16 cellular contexts compared by ENCODE assay signal in genomic region chr3:15638193-15638890, GRCh38. TPM values are rescaled to one million over a fixed set of nuclear protein-coding genes. Genes with fewer than 3 reads are reported as not detected.
A peak's percentile ranks its signal among the peaks of the same experiment; 100 is the strongest.
DNase-seq lines count a peak whose midpoint lies in the region; ATAC-seq and TF ChIP-seq lines count a peak whose summit lies in the region.
"Had no signal": no experiment of that assay in that cellular context is flagged by ENCODE, and none has a peak within 500 bp of the region (broad histone marks: within the 10 kb centered on the region; RNA-seq: fewer than 3 reads in every experiment).

No MANE protein-coding gene starts in this region.

- WGBS in transverse colon (ENCODE audit: low coverage in 1 of 2), 2 donors = 72% methylated on average over 6 of the region's 6 CpGs; no CpG with 5 or more reads in 1 of the 2 donors
- WGBS in heart left ventricle, 4 donors = 90 to 93% (median 91%) methylated on average over 6 of the region's 6 CpGs

- intact Hi-C loops in activated CD8-positive, alpha-beta T cell treated with anti-CD3 and anti-CD28 coated beads for 36 hours (cut with micrococcal nuclease) = loop anchor here (5.0 kb wide), 1 partner anchor 159 kb away; the partner anchor contains the start of gene ANKRD28
- intact Hi-C loops in transverse colon (cut with DNase I; ENCODE audit: low total_unique reads) (no loop called here), heart left ventricle (cut with DNase I) (loop anchor here in 5 of 10 donors (10.0 kb wide), 2 partner anchors 536 to 606 kb away; partner anchors contain the start of gene GALNT15 (in 1 of the 5))

- TF ChIP-seq POLR2A in transverse colon (IDR thresholded peaks at IDR 0.05) (no peak), heart left ventricle (IDR thresholded peaks at IDR 0.05) (no peak)

- H3K4me1 Mint-ChIP-seq in activated CD8-positive, alpha-beta T cell treated with anti-CD3 and anti-CD28 coated beads for 36 hours (ENCODE audit: low read depth) = peaks cover 54% of the 10 kb centered on the region
- H3K4me1 Mint-ChIP-seq in activated CD8-positive, alpha-beta T cell treated with anti-CD3 and anti-CD28 coated beads, Interleukin-2, amount 10 ng/mL, durations not matched to agents 7 days and 5 days (ENCODE audit: low read depth) = peaks cover 37% of the 10 kb centered on the region
- peaks cover 38% of the 10 kb centered on the region for H3K4me1 Mint-ChIP-seq in mesothelial cell of epicardium

- peak; percentile 68 for TF ChIP-seq EP300 in transverse colon (IDR thresholded peaks at IDR 0.05; ENCODE audit: low read depth)

- H3K9me3 ChIP-seq in adipocyte (ENCODE audit: control insufficient read depth, low read length) = no peaks in the 10 kb centered on the region
- no peaks in the 10 kb centered on the region for H3K9me3 ChIP-seq in transverse colon
- H3K9me3 ChIP-seq in heart left ventricle = no peaks in the 10 kb centered on the region
- H3K9me3 ChIP-seq: mucosa of descending colon had no signal

- H3K4me1 ChIP-seq in adipocyte (ENCODE audit: control insufficient read depth, insufficient read depth, low read length) = peaks cover 35% of the 10 kb centered on the region
- H3K4me1 ChIP-seq in transverse colon = peaks cover 15 to 30% (median 19%) of the 10 kb centered on the region in 4 donors
- H3K4me1 ChIP-seq in heart left ventricle = peaks cover 0 to 45% (median 20%) of the 10 kb centered on the region in 12 donors

- no peak overlapping the region for H3K4me3 Mint-ChIP-seq in activated CD8-positive, alpha-beta T cell treated with anti-CD3 and anti-CD28 coated beads for 36 hours
- no peak overlapping the region for H3K4me3 Mint-ChIP-seq in activated CD8-positive, alpha-beta T cell treated with anti-CD3 and anti-CD28 coated beads, Interleukin-2, amount 10 ng/mL, durations not matched to agents 7 days and 5 days
- H3K4me3 Mint-ChIP-seq in mesothelial cell of epicardium = no peak overlapping the region
- H3K4me3 Mint-ChIP-seq: activated T-cell treated with anti-CD3 and anti-CD28 coated beads, Interleukin-2, amount 50 U/mL, for 4 hours had no signal

- CTCF ChIA-PET in activated CD8-positive, alpha-beta T cell treated with anti-CD3 and anti-CD28 coated beads for 36 hours (lab: Charles Lee) = interaction anchor here (1.2 to 1.3 kb wide), 2 partner anchors 34 to 174 kb away, joined by 3 read pairs; no protein-coding TSS in a partner anchor
- CTCF ChIA-PET in activated CD8-positive, alpha-beta T cell treated with anti-CD3 and anti-CD28 coated beads, Interleukin-2, amount 10 ng/mL, durations not matched to agents 7 days and 5 days (lab: Charles Lee) = interaction anchor here (1.0 to 12.9 kb wide), 3 partner anchors 37 to 171 kb away, joined by 3 to 207 read pairs (median 5); no protein-coding TSS in a partner anchor

- no peak for ATAC-seq in activated CD8-positive, alpha-beta T cell treated with anti-CD3 and anti-CD28 coated beads for 36 hours
- ATAC-seq in activated CD8-positive, alpha-beta T cell treated with anti-CD3 and anti-CD28 coated beads, Interleukin-2, amount 10 ng/mL, durations not matched to agents 7 days and 5 days = no peak
- ATAC-seq in heart left ventricle = no peak
- no peak for ATAC-seq in HG03378 (IDR thresholded peaks at IDR 0.05; ENCODE audit: unreplicated experiment)
- ATAC-seq: HCT116, mucosa of descending colon, Right ventricle myocardium inferior had no signal

- H3K4me3 ChIP-seq in adipocyte (ENCODE audit: low read length) (no peak overlapping the region), transverse colon (no peak overlapping the region), heart left ventricle (no peak overlapping the region)
- H3K4me3 ChIP-seq: cardiac muscle cell, mucosa of descending colon had no signal

- H3K36me3 Mint-ChIP-seq in activated CD8-positive, alpha-beta T cell treated with anti-CD3 and anti-CD28 coated beads for 36 hours (ENCODE audit: low read depth) = peaks cover 6% of the 10 kb centered on the region
- peaks cover 1% of the 10 kb centered on the region for H3K36me3 Mint-ChIP-seq in activated CD8-positive, alpha-beta T cell treated with anti-CD3 and anti-CD28 coated beads, Interleukin-2, amount 10 ng/mL, durations not matched to agents 7 days and 5 days (ENCODE audit: low read depth)
- H3K36me3 Mint-ChIP-seq in mesothelial cell of epicardium = peaks cover 2% of the 10 kb centered on the region

- no peak for TF ChIP-seq CTCF in activated CD8-positive, alpha-beta T cell treated with anti-CD3 and anti-CD28 coated beads for 36 hours (IDR thresholded peaks at IDR 0.05)
- TF ChIP-seq CTCF in mesothelial cell of epicardium (IDR thresholded peaks at IDR 0.05; ENCODE audit: unreplicated experiment) = no peak
- no peak for TF ChIP-seq CTCF in transverse colon (IDR thresholded peaks at IDR 0.05)
- no peak for TF ChIP-seq CTCF in heart left ventricle (IDR thresholded peaks at IDR 0.05)

- no peaks in the 10 kb centered on the region for H3K9me3 Mint-ChIP-seq in activated CD8-positive, alpha-beta T cell treated with anti-CD3 and anti-CD28 coated beads for 36 hours
- H3K9me3 Mint-ChIP-seq in activated CD8-positive, alpha-beta T cell treated with anti-CD3 and anti-CD28 coated beads, Interleukin-2, amount 10 ng/mL, durations not matched to agents 7 days and 5 days (ENCODE audit: insufficient read depth) = no peaks in the 10 kb centered on the region
- H3K9me3 Mint-ChIP-seq in mesothelial cell of epicardium = no peaks in the 10 kb centered on the region
- H3K9me3 Mint-ChIP-seq: activated T-cell treated with anti-CD3 and anti-CD28 coated beads, Interleukin-2, amount 50 U/mL, for 4 hours had no signal

- POLR2A ChIA-PET in activated CD8-positive, alpha-beta T cell treated with anti-CD3 and anti-CD28 coated beads for 36 hours (lab: Charles Lee) = no interaction called here
- POLR2A ChIA-PET in activated CD8-positive, alpha-beta T cell treated with anti-CD3 and anti-CD28 coated beads, Interleukin-2, amount 10 ng/mL, durations not matched to agents 7 days and 5 days (lab: Charles Lee) = no interaction called here

- H3K27ac ChIP-seq in transverse colon = peak overlapping the region; percentile 73 to 84 (median 78)
- H3K27ac ChIP-seq in heart left ventricle = peak overlapping the region in 1 of 12 donors; percentile 85
- H3K27ac ChIP-seq: cardiac muscle cell had no signal

- H3K36me3 ChIP-seq in adipocyte (ENCODE audit: control insufficient read depth, insufficient read depth, low read length, severe bottlenecking) = peaks cover 9% of the 10 kb centered on the region
- no peaks in the 10 kb centered on the region for H3K36me3 ChIP-seq in transverse colon
- peaks cover 0 to 11% (median 0%) of the 10 kb centered on the region in 9 donors for H3K36me3 ChIP-seq in heart left ventricle
- H3K36me3 ChIP-seq: cardiac muscle cell had no signal

- peak; percentile 39 for DNase-seq in activated CD8-positive, alpha-beta T cell treated with anti-CD3 and anti-CD28 coated beads for 36 hours
- DNase-seq in activated CD8-positive, alpha-beta T cell treated with anti-CD3 and anti-CD28 coated beads, Interleukin-2, amount 10 ng/mL, durations not matched to agents 7 days and 5 days = no peak
- DNase-seq in adipocyte (ENCODE audit: low read depth) (peak; percentile 36), mesothelial cell of epicardium (ENCODE audit: low spot score in 2 of 2, unreplicated experiment in 2 of 2) (no peak), transverse colon (peak; percentile 42), heart left ventricle (no peak), islet precursor cell (no peak)
- DNase-seq: activated T-cell treated with anti-CD3 and anti-CD28 coated beads, Interleukin-2, amount 50 U/mL, for 4 hours; DMS153; erythroblast; mucosa of descending colon; NCI-H526 had no signal

- no peak overlapping the region for H3K9ac ChIP-seq in adipocyte (ENCODE audit: low read length)

- H3K27me3 Mint-ChIP-seq in activated CD8-positive, alpha-beta T cell treated with anti-CD3 and anti-CD28 coated beads for 36 hours = no peaks in the 10 kb centered on the region
- no peaks in the 10 kb centered on the region for H3K27me3 Mint-ChIP-seq in activated CD8-positive, alpha-beta T cell treated with anti-CD3 and anti-CD28 coated beads, Interleukin-2, amount 10 ng/mL, durations not matched to agents 7 days and 5 days (ENCODE audit: low read depth)
- no peaks in the 10 kb centered on the region for H3K27me3 Mint-ChIP-seq in mesothelial cell of epicardium (ENCODE audit: low read depth)

- H3K27me3 ChIP-seq in adipocyte (replicated peaks; ENCODE audit: control insufficient read depth, insufficient read depth, low read length) = no peaks in the 10 kb centered on the region
- H3K27me3 ChIP-seq in transverse colon = no peaks in the 10 kb centered on the region
- H3K27me3 ChIP-seq in heart left ventricle = no peaks in the 10 kb centered on the region
- H3K27me3 ChIP-seq: cardiac muscle cell had no signal

- H3K27ac Mint-ChIP-seq in activated CD8-positive, alpha-beta T cell treated with anti-CD3 and anti-CD28 coated beads for 36 hours = peak overlapping the region; percentile 72
- no peak overlapping the region for H3K27ac Mint-ChIP-seq in activated CD8-positive, alpha-beta T cell treated with anti-CD3 and anti-CD28 coated beads, Interleukin-2, amount 10 ng/mL, durations not matched to agents 7 days and 5 days
- H3K27ac Mint-ChIP-seq in mesothelial cell of epicardium = peak overlapping the region; percentile 7

- in situ Hi-C loops in transverse colon (cut with MboI; ENCODE audit: low pct_ligation_motif_present in 1 of 4, low pct_unique_long_range_greater_than_20kb in 1 of 4, low sequenced_read_pairs in 3 of 4) = loop anchor here in 3 of 4 donors (10.0 to 25.0 kb wide), 3 partner anchors 166 to 624 kb away; partner anchors contain the start of genes DPH3 (in 1 of the 3) and OXNAD1 (in 1 of the 3)

RNA-seq across cellular contexts. Expression of gene BTD, which starts 36.8 kb away (rescaled TPM):
- 1 to 10 TPM; 3.8 to 4.0 TPM for total RNA-seq in activated CD8-positive, alpha-beta T cell treated with anti-CD3 and anti-CD28 coated beads for 36 hours
- 1 to 10 TPM; 7.1 to 7.5 TPM for total RNA-seq in activated CD8-positive, alpha-beta T cell treated with anti-CD3 and anti-CD28 coated beads, Interleukin-2, amount 10 ng/mL, durations not matched to agents 7 days and 5 days
- total RNA-seq in mesothelial cell of epicardium (10.7 to 12.5 TPM (median 12.3 TPM) in 3 replicates), transverse colon (10 to 100 TPM; 21.3 to 49.6 (median 36.3) TPM), heart left ventricle (10 to 100 TPM in 7 of 9 donors, 1 to 10 TPM in 2; 8.3 to 16.4 (median 13.4) TPM)
- 1 to 10 TPM; 4.2 to 8.6 TPM for polyA plus RNA-seq in heart left ventricle

RNA-seq across cellular contexts. Expression of gene HACL1, which starts 37.0 kb away (rescaled TPM):
- total RNA-seq in activated CD8-positive, alpha-beta T cell treated with anti-CD3 and anti-CD28 coated beads for 36 hours = 10 to 100 TPM; 23.6 to 32.0 TPM
- total RNA-seq in activated CD8-positive, alpha-beta T cell treated with anti-CD3 and anti-CD28 coated beads, Interleukin-2, amount 10 ng/mL, durations not matched to agents 7 days and 5 days = 10 to 100 TPM; 23.9 to 24.9 TPM
- total RNA-seq in mesothelial cell of epicardium (25.1 to 25.4 TPM (median 25.3 TPM) in 3 replicates), transverse colon (10 to 100 TPM in 3 of 4 donors, 1 to 10 TPM in 1; 7.5 to 21.3 (median 17.1) TPM), heart left ventricle (10 to 100 TPM; 10.1 to 21.5 (median 15.5) TPM)
- polyA plus RNA-seq in heart left ventricle = 10 to 100 TPM in 1 of 2 donors, 1 to 10 TPM in 1; 7.2 to 12.5 TPM

Comparison
In these comparisons a context has a peak if more than half of its experiments do, and no peak if none do; other contexts are left out.
1. DNase-seq: peak in activated CD8-positive, alpha-beta T cell treated with anti-CD3 and anti-CD28 coated beads for 36 hours (single experiment), adipocyte (single experiment) and transverse colon (single experiment); none in activated CD8-positive, alpha-beta T cell treated with anti-CD3 and anti-CD28 coated beads, Interleukin-2, amount 10 ng/mL, durations not matched to agents 7 days and 5 days (single experiment), mesothelial cell of epicardium (0 of 2), heart left ventricle (0 of 5) and islet precursor cell (single experiment).